In the genomic region with DNA sequence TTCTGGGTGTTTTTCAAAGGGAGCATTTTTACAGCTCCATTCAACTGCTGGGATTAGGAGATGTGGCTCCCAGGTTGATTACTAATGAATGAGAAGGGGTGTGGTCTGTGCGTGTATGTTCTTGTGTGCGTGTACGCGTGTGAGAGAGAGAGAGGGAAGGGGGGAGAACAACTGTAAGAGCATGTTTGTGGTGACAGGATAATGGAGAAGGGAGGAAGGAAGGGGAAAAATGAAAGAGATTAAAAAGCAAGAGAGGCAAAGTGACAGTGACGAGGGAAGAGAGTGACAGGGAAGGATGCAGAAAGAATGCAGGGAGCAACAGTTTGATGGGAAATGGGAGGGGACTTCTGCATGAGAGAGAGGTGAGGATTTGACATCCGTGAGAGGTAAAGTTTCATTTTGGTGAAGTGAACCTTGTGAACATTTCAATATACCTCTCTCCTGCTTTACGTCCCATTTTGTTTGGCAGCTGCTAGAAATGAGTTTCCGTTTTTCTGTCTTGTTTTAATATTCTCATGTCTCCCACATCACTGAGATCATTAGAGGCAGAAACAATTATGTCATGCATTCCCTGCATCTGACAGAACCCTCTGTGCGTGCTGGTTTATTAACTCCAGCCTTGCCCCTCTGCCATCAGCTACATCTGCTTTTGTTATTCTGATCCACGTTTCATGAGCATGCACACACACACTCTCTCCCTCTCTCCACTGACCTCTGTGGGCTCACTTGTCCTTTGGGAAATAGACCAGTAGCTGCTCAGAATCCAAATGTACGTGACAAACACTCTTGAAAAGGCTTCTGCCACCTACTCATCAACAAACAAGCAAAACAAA, we compare ENCODE assay signal across 8 cellular contexts.
DNase-seq lines count a peak whose midpoint lies in the region; ATAC-seq and TF ChIP-seq lines count a peak whose summit lies in the region.

No MANE protein-coding gene starts in this region.

- no peaks in the 10 kb centered on the region for H3K27me3 ChIP-seq in lung (ENCODE audit: control insufficient read depth, insufficient read depth)
- no peaks in the 10 kb centered on the region for H3K27me3 ChIP-seq in tibial nerve

- no peak for ATAC-seq in lung (ENCODE audit: insufficient read depth, low FRiP score)
- no peak for ATAC-seq in GM18907 (IDR thresholded peaks at IDR 0.05; ENCODE audit: unreplicated experiment)
- no peak for ATAC-seq in GM19351 (IDR thresholded peaks at IDR 0.05; ENCODE audit: unreplicated experiment)
- ATAC-seq in HG02610 (IDR thresholded peaks at IDR 0.05; ENCODE audit: unreplicated experiment) = no peak

- H3K4me1 ChIP-seq in lung (ENCODE audit: control insufficient read depth in 2 of 2, insufficient read depth in 2 of 2, low read length in 2 of 2) = peaks cover 0 to 4% of the 10 kb centered on the region in 2 donors
- H3K4me1 ChIP-seq in tibial nerve = peaks cover 0 to 23% (median 5%) of the 10 kb centered on the region in 4 donors

- TF ChIP-seq CTCF in GM12865 (IDR thresholded peaks at IDR 0.05; ENCODE audit: insufficient read depth, low read depth, low read length, missing control alignments) = no peak
- TF ChIP-seq CTCF in lung (IDR thresholded peaks at IDR 0.05; ENCODE audit: control extremely low read depth, extremely low read depth) = no peak
- no peak for TF ChIP-seq CTCF in tibial nerve (IDR thresholded peaks at IDR 0.05)

- peak overlapping the region; percentile 3 for H3K27ac ChIP-seq in caudate nucleus (ENCODE audit: low read depth, low read length)
- H3K27ac ChIP-seq in lung (ENCODE audit: low read depth in 1 of 2, low read length in 1 of 2) = peak overlapping the region; percentile 83 to 88
- peak overlapping the region; percentile 84 to 96 (median 94) for H3K27ac ChIP-seq in tibial nerve

- H3K9me3 ChIP-seq in lung (ENCODE audit: control insufficient read depth in 2 of 2, insufficient read depth in 1 of 2, low read length in 1 of 2) (no peaks in the 10 kb centered on the region), tibial nerve (no peaks in the 10 kb centered on the region)

- no peak for TF ChIP-seq POLR2A in tibial nerve (IDR thresholded peaks at IDR 0.05)

- H3K36me3 ChIP-seq in lung (ENCODE audit: control insufficient read depth in 2 of 2, insufficient read depth in 2 of 2, low read length in 2 of 2) = no peaks in the 10 kb centered on the region
- no peaks in the 10 kb centered on the region for H3K36me3 ChIP-seq in tibial nerve

- H3K4me3 ChIP-seq in GM12865 (ENCODE audit: low read depth, low read length) = peak overlapping the region; percentile 38
- no peak overlapping the region for H3K4me3 ChIP-seq in lung
- H3K4me3 ChIP-seq in tibial nerve = peak overlapping the region; percentile 51 to 88 (median 72)

- TF ChIP-seq EP300 in tibial nerve (IDR thresholded peaks at IDR 0.05) = no peak

- DNase-seq in GM12865 (ENCODE audit: low read depth) (peak; percentile 4), NCI-H748 (lab: John Stamatoyannopoulos, UW; ENCODE audit: unreplicated experiment) (peak; percentile 32), caudate nucleus (lab: John Stamatoyannopoulos, UW) (peak in 5 of 61 donors; percentile 7 to 67 (median 11)), lung (ENCODE audit: low spot score) (no peak), tibial nerve (ENCODE audit: low spot score in 2 of 2) (no peak)

- WGBS in lung, 2 donors = 8 to 11% methylated on average over 11 of the region's 11 CpGs
- WGBS in tibial nerve, 2 donors = 2 to 4% methylated on average over 11 of the region's 11 CpGs

Comparison
In these comparisons a context has a peak if more than half of its experiments do, and no peak if none do; other contexts are left out.
1. DNase-seq: peak in GM12865 (single experiment) and NCI-H748 (single experiment); none in lung (single experiment) and tibial nerve (0 of 2).
2. H3K27ac ChIP-seq: peak in every context shown above with its lines; median percentile 94 in tibial nerve; 86 in lung; 3 in caudate nucleus.